Comparison of ENCODE assay signal across 1 cellular context in genomic region chr9:129835860-129836223, GRCh38.
TF ChIP-seq lines count a peak whose summit lies in the region.

No MANE protein-coding gene starts in this region.

TF ChIP-seq in HepG2, 621 proteins besides CTCF, POLR2A, EP300 and RAD21:
- no peak for TF ChIP-seq GMEB1 (CRISPR knock-in tag; IDR thresholded peaks at IDR 0.05; ENCODE audit: borderline replicate concordance)
- no peak for TF ChIP-seq NFKBIZ (CRISPR knock-in tag; IDR thresholded peaks at IDR 0.05)
- TF ChIP-seq ZNF709 (CRISPR knock-in tag; IDR thresholded peaks at IDR 0.05): 0 out of 2 replicates have a peak, but pooled peaks have one; percentile 2
- TF ChIP-seq ZFP90 (CRISPR knock-in tag; IDR thresholded peaks at IDR 0.05; ENCODE audit: borderline replicate concordance): no peak
- no peak for TF ChIP-seq STAT5B (CRISPR knock-in tag; IDR thresholded peaks at IDR 0.05)
- TF ChIP-seq ATF5 (CRISPR knock-in tag; IDR thresholded peaks at IDR 0.05; ENCODE audit: low read depth): no peak
- TF ChIP-seq MATR3 (CRISPR knock-in tag; IDR thresholded peaks at IDR 0.05): no peak
- no peak for TF ChIP-seq ZNF496 (CRISPR knock-in tag; IDR thresholded peaks at IDR 0.05; ENCODE audit: insufficient replicate concordance)
